ENCODE assay signal across 9 cellular contexts in genomic region chr10:6279540-6280267, GRCh38.
DNase-seq lines count a peak whose midpoint lies in the region; TF ChIP-seq lines count a peak whose summit lies in the region.
"Had no signal": no experiment of that assay in that cellular context is flagged by ENCODE, and none has a peak within 500 bp of the region (broad histone marks: within the 10 kb centered on the region; RNA-seq: fewer than 3 reads in every experiment).

No MANE protein-coding gene starts in this region.

- in situ Hi-C loops in Caki2 (cut with HindIII; ENCODE audit: low pct_unique_long_range_greater_than_20kb, low sequenced_read_pairs) = no loop called here

- H3K27me3 Mint-ChIP-seq in nephron (ENCODE audit: low read depth) = peaks cover 5% of the 10 kb centered on the region

- peak overlapping the region; percentile 71 to 91 (median 86) for H3K27ac Mint-ChIP-seq in nephron

- H3K36me3 Mint-ChIP-seq in nephron (ENCODE audit: low read depth) = no peaks in the 10 kb centered on the region

- H3K4me3 ChIP-seq in epithelial cell of esophagus (ENCODE audit: low read length) = no peak overlapping the region

- DNase-seq in Caki2 (ENCODE audit: low read depth) (peak; percentile 99), NCI-H2227 treated with DMSO at 0.1 percent for 48 hours (lab: John Stamatoyannopoulos, UW) (peak; percentile 30), epithelial cell of esophagus (ENCODE audit: low read depth) (peak; percentile 56), SIG-M5 treated with dmso at 0.1 percent for 504 hours (lab: John Stamatoyannopoulos, UW; ENCODE audit: unreplicated experiment) (no peak), NCI-H1930 (lab: John Stamatoyannopoulos, UW) (no peak)
- DNase-seq in stimulated activated CD4-positive, alpha-beta T cell treated with anti-CD3 and anti-CD28 coated beads, Interleukin-4, amount 100 ng/mL, for 24 hours = no peak
- no peak for DNase-seq in stimulated activated CD4-positive, alpha-beta T cell treated with anti-CD3 and anti-CD28 coated beads, Interleukin-4, amount 100 ng/mL, for 1 hour
- DNase-seq: NCI-H1048 had no signal

- peaks cover 28% of the 10 kb centered on the region for H3K4me1 Mint-ChIP-seq in nephron

- TF ChIP-seq CTCF in epithelial cell of esophagus (IDR thresholded peaks at IDR 0.05; ENCODE audit: insufficient read depth, low read depth, low read length, missing control alignments) (no peak), nephron (IDR thresholded peaks at IDR 0.05; ENCODE audit: unreplicated experiment in 3 of 3) (no peak)

- H3K9me3 Mint-ChIP-seq in nephron = no peaks in the 10 kb centered on the region

- H3K4me3 Mint-ChIP-seq in nephron = no peak overlapping the region

Comparison
In these comparisons a context has a peak if more than half of its experiments do, and no peak if none do; other contexts are left out.
1. DNase-seq: peak in Caki2 (single experiment), NCI-H2227 treated with DMSO at 0.1 percent for 48 hours (single experiment) and epithelial cell of esophagus (single experiment); none in stimulated activated CD4-positive, alpha-beta T cell treated with anti-CD3 and anti-CD28 coated beads, Interleukin-4, amount 100 ng/mL, for 24 hours (single experiment), SIG-M5 treated with dmso at 0.1 percent for 504 hours (single experiment), stimulated activated CD4-positive, alpha-beta T cell treated with anti-CD3 and anti-CD28 coated beads, Interleukin-4, amount 100 ng/mL, for 1 hour (single experiment) and NCI-H1930 (0 of 2).